ENCODE assay signal across 27 cellular contexts in genomic region chr12:48932878-48933277, GRCh38. TPM values are rescaled to one million over a fixed set of nuclear protein-coding genes. Genes with fewer than 3 reads are reported as not detected.
A peak's percentile ranks its signal among the peaks of the same experiment; 100 is the strongest.
DNase-seq lines count a peak whose midpoint lies in the region; ATAC-seq and TF ChIP-seq lines count a peak whose summit lies in the region.
"Had no signal": no experiment of that assay in that cellular context is flagged by ENCODE, and none has a peak within 500 bp of the region (broad histone marks: within the 10 kb centered on the region; RNA-seq: fewer than 3 reads in every experiment).

No MANE protein-coding gene starts in this region.

- H3K36me3 Mint-ChIP-seq in activated naive CD4-positive, alpha-beta T cell treated with anti-CD3 and anti-CD28 coated beads, Interleukin-2, amount 50 U/mL, for 24 hours = peaks cover 6% of the 10 kb centered on the region
- peaks cover 12% of the 10 kb centered on the region for H3K36me3 Mint-ChIP-seq in activated naive CD4-positive, alpha-beta T cell treated with anti-CD3 and anti-CD28 coated beads for 36 hours (ENCODE audit: low read depth)
- H3K36me3 Mint-ChIP-seq in activated CD4-positive, alpha-beta memory T cell treated with anti-CD3 and anti-CD28 coated beads for 36 hours = peaks cover 26% of the 10 kb centered on the region
- peaks cover 48% of the 10 kb centered on the region for H3K36me3 Mint-ChIP-seq in endothelial cell (ENCODE audit: low read depth, unreplicated experiment)

- POLR2A ChIA-PET in activated CD4-positive, alpha-beta memory T cell treated with anti-CD3 and anti-CD28 coated beads for 36 hours (lab: Charles Lee) = interaction anchor here (1.1 to 1.6 kb wide), 2 partner anchors 9 to 80 kb away, joined by 3 to 8 read pairs; partner anchors contain the start of gene FKBP11

- peak overlapping the region; percentile 49 for H3K4me3 Mint-ChIP-seq in activated naive CD4-positive, alpha-beta T cell treated with anti-CD3 and anti-CD28 coated beads, Interleukin-2, amount 50 U/mL, for 24 hours
- H3K4me3 Mint-ChIP-seq in activated naive CD4-positive, alpha-beta T cell treated with anti-CD3 and anti-CD28 coated beads for 36 hours = no peak overlapping the region
- H3K4me3 Mint-ChIP-seq in activated CD4-positive, alpha-beta memory T cell treated with anti-CD3 and anti-CD28 coated beads for 36 hours = no peak overlapping the region
- H3K4me3 Mint-ChIP-seq in endothelial cell (ENCODE audit: unreplicated experiment) = no peak overlapping the region
- H3K4me3 Mint-ChIP-seq: CD14-positive monocyte, memory B cell had no signal

- no peaks in the 10 kb centered on the region for H3K27me3 ChIP-seq in upper lobe of right lung
- H3K27me3 ChIP-seq in dorsolateral prefrontal cortex = no peaks in the 10 kb centered on the region
- H3K27me3 ChIP-seq: esophagus muscularis mucosa, SJCRH30 had no signal

- DNase-seq in activated naive CD4-positive, alpha-beta T cell treated with anti-CD3 and anti-CD28 coated beads for 36 hours = no peak
- peak; percentile 26 for DNase-seq in activated CD4-positive, alpha-beta memory T cell treated with anti-CD3 and anti-CD28 coated beads for 36 hours
- DNase-seq in endothelial cell (ENCODE audit: low spot score) = no peak
- no peak for DNase-seq in upper lobe of right lung
- no peak for DNase-seq in dorsolateral prefrontal cortex
- DNase-seq: activated CD4-positive, CD25-positive, alpha-beta regulatory T cell treated with anti-CD3 and anti-CD28 coated beads, Interleukin-2, amount 50 U/mL, for 72 hours; DMS153; effector CD8-positive, alpha-beta T cell; IMR-90; left colon; NCI-H2029 treated with DMSO at 0.1 percent for 48 hours; NCI-H2227 treated with DMSO at 0.1 percent for 48 hours; NCI-H69; occipital lobe; SJCRH30 had no signal

- no peak for TF ChIP-seq CTCF in endothelial cell (IDR thresholded peaks at IDR 0.05; ENCODE audit: unreplicated experiment)
- TF ChIP-seq CTCF in upper lobe of right lung (IDR thresholded peaks at IDR 0.05) = no peak
- TF ChIP-seq CTCF in dorsolateral prefrontal cortex (IDR thresholded peaks at IDR 0.05 in 54 of 56, conservative IDR thresholded peaks at IDR 0.05 in 2 of 56; ENCODE audit: low read depth in 1 of 56, partially characterized antibody in 56 of 56) = no peak

- CTCF ChIA-PET in activated naive CD4-positive, alpha-beta T cell treated with anti-CD3 and anti-CD28 coated beads for 36 hours (lab: Charles Lee) = interaction anchor here (0.6 to 5.1 kb wide), 7 partner anchors 7 to 82 kb away, joined by 3 to 35 read pairs (median 4); partner anchors contain the start of gene FKBP11
- CTCF ChIA-PET in activated CD4-positive, alpha-beta memory T cell treated with anti-CD3 and anti-CD28 coated beads for 36 hours (lab: Charles Lee) = interaction anchor here (0.5 to 7.0 kb wide), 11 partner anchors 9 to 81 kb away, joined by 3 to 44 read pairs (median 8); partner anchors contain the start of genes DDX23 and WNT1

- H3K4me1 Mint-ChIP-seq in activated naive CD4-positive, alpha-beta T cell treated with anti-CD3 and anti-CD28 coated beads, Interleukin-2, amount 50 U/mL, for 24 hours = peaks cover 30% of the 10 kb centered on the region
- H3K4me1 Mint-ChIP-seq in activated naive CD4-positive, alpha-beta T cell treated with anti-CD3 and anti-CD28 coated beads for 36 hours (ENCODE audit: low read depth) = peaks cover 10% of the 10 kb centered on the region
- H3K4me1 Mint-ChIP-seq in activated CD4-positive, alpha-beta memory T cell treated with anti-CD3 and anti-CD28 coated beads for 36 hours (ENCODE audit: low read depth) = peaks cover 25% of the 10 kb centered on the region
- peaks cover 16% of the 10 kb centered on the region for H3K4me1 Mint-ChIP-seq in endothelial cell (ENCODE audit: unreplicated experiment)
- H3K4me1 Mint-ChIP-seq: CD14-positive monocyte had no signal

- ATAC-seq in upper lobe of right lung (no peak), HG03442 (IDR thresholded peaks at IDR 0.05; ENCODE audit: unreplicated experiment) (no peak)
- ATAC-seq: left colon had no signal

- peaks cover 63% of the 10 kb centered on the region for H3K36me3 ChIP-seq in upper lobe of right lung

- H3K4me1 ChIP-seq in upper lobe of right lung = no peaks in the 10 kb centered on the region
- H3K4me1 ChIP-seq: esophagus muscularis mucosa, SJCRH30 had no signal

- no peak overlapping the region for H3K27ac Mint-ChIP-seq in activated naive CD4-positive, alpha-beta T cell treated with anti-CD3 and anti-CD28 coated beads, Interleukin-2, amount 50 U/mL, for 24 hours
- H3K27ac Mint-ChIP-seq in activated naive CD4-positive, alpha-beta T cell treated with anti-CD3 and anti-CD28 coated beads for 36 hours = no peak overlapping the region
- H3K27ac Mint-ChIP-seq in activated CD4-positive, alpha-beta memory T cell treated with anti-CD3 and anti-CD28 coated beads for 36 hours = peak overlapping the region; percentile 76
- peak overlapping the region; percentile 22 for H3K27ac Mint-ChIP-seq in endothelial cell (ENCODE audit: unreplicated experiment)
- H3K27ac Mint-ChIP-seq: memory B cell had no signal

- H3K9me3 Mint-ChIP-seq in activated naive CD4-positive, alpha-beta T cell treated with anti-CD3 and anti-CD28 coated beads, Interleukin-2, amount 50 U/mL, for 24 hours = no peaks in the 10 kb centered on the region
- no peaks in the 10 kb centered on the region for H3K9me3 Mint-ChIP-seq in activated naive CD4-positive, alpha-beta T cell treated with anti-CD3 and anti-CD28 coated beads for 36 hours
- H3K9me3 Mint-ChIP-seq in activated CD4-positive, alpha-beta memory T cell treated with anti-CD3 and anti-CD28 coated beads for 36 hours = no peaks in the 10 kb centered on the region
- H3K9me3 Mint-ChIP-seq in endothelial cell (ENCODE audit: unreplicated experiment) = no peaks in the 10 kb centered on the region
- H3K9me3 Mint-ChIP-seq: memory B cell had no signal

- intact Hi-C loops in activated naive CD4-positive, alpha-beta T cell treated with anti-CD3 and anti-CD28 coated beads for 36 hours (cut with micrococcal nuclease) = no loop called here
- intact Hi-C loops in activated CD4-positive, alpha-beta memory T cell treated with anti-CD3 and anti-CD28 coated beads for 36 hours (cut with micrococcal nuclease) = no loop called here
- intact Hi-C loops in upper lobe of right lung (cut with DNase I) (no loop called here), dorsolateral prefrontal cortex (cut with DNase I) (no loop called here)

- H3K9me3 ChIP-seq in upper lobe of right lung = no peaks in the 10 kb centered on the region
- H3K9me3 ChIP-seq: esophagus muscularis mucosa, SJCRH30, thoracic aorta had no signal

- H3K27ac ChIP-seq in upper lobe of right lung (peak overlapping the region; percentile 9), dorsolateral prefrontal cortex (no peak overlapping the region)
- H3K27ac ChIP-seq: esophagus muscularis mucosa, SJCRH30, thoracic aorta had no signal

- H3K4me3 ChIP-seq in upper lobe of right lung (no peak overlapping the region), dorsolateral prefrontal cortex (no peak overlapping the region)
- H3K4me3 ChIP-seq: esophagus muscularis mucosa, SJCRH30, smooth muscle cell, thoracic aorta had no signal

- no peaks in the 10 kb centered on the region for H3K27me3 Mint-ChIP-seq in activated naive CD4-positive, alpha-beta T cell treated with anti-CD3 and anti-CD28 coated beads, Interleukin-2, amount 50 U/mL, for 24 hours
- no peaks in the 10 kb centered on the region for H3K27me3 Mint-ChIP-seq in activated naive CD4-positive, alpha-beta T cell treated with anti-CD3 and anti-CD28 coated beads for 36 hours (ENCODE audit: low read depth)
- no peaks in the 10 kb centered on the region for H3K27me3 Mint-ChIP-seq in activated CD4-positive, alpha-beta memory T cell treated with anti-CD3 and anti-CD28 coated beads for 36 hours
- H3K27me3 Mint-ChIP-seq in endothelial cell (ENCODE audit: unreplicated experiment) = peaks cover 8% of the 10 kb centered on the region
- H3K27me3 Mint-ChIP-seq: memory B cell had no signal

RNA-seq across cellular contexts. Expression of gene FKBP11, which starts 7.6 kb away (rescaled TPM):
- 10 to 100 TPM; 49.6 to 59.8 TPM for total RNA-seq in activated naive CD4-positive, alpha-beta T cell treated with anti-CD3 and anti-CD28 coated beads for 36 hours
- 10 to 100 TPM; 82.0 to 89.0 TPM for total RNA-seq in activated CD4-positive, alpha-beta memory T cell treated with anti-CD3 and anti-CD28 coated beads for 36 hours
- total RNA-seq in endothelial cell (ENCODE audit: unreplicated experiment) (16.0 TPM), upper lobe of right lung (19.5 TPM), dorsolateral prefrontal cortex (10 to 100 TPM; 12.6 to 42.0 (median 28.8) TPM)

RNA-seq across cellular contexts. Expression of gene ARF3, which starts 24.4 kb away (rescaled TPM):
- total RNA-seq in activated naive CD4-positive, alpha-beta T cell treated with anti-CD3 and anti-CD28 coated beads for 36 hours = 10 to 100 TPM; 84.4 to 87.3 TPM
- total RNA-seq in activated CD4-positive, alpha-beta memory T cell treated with anti-CD3 and anti-CD28 coated beads for 36 hours = 100 to 1,000 TPM; 110 to 121 TPM
- 307 TPM for total RNA-seq in endothelial cell (ENCODE audit: unreplicated experiment)
- total RNA-seq in upper lobe of right lung = 146 TPM
- total RNA-seq in dorsolateral prefrontal cortex = 100 to 1,000 TPM; 265 to 726 (median 526) TPM

RNA-seq across cellular contexts. Expression of gene WNT10B, which starts 38.7 kb away (rescaled TPM):
- total RNA-seq in activated naive CD4-positive, alpha-beta T cell treated with anti-CD3 and anti-CD28 coated beads for 36 hours = not detected
- total RNA-seq in activated CD4-positive, alpha-beta memory T cell treated with anti-CD3 and anti-CD28 coated beads for 36 hours = under 1 TPM; 0.10 to 0.21 TPM
- total RNA-seq in endothelial cell (ENCODE audit: unreplicated experiment) (0.33 TPM), upper lobe of right lung (1.2 TPM), dorsolateral prefrontal cortex (10 to 100 TPM in 117 of 120 experiments, 1 to 10 TPM in 3; 4.9 to 30.8 (median 18.4) TPM)

RNA-seq across cellular contexts. Expression of gene WNT1, which starts 45.2 kb away (rescaled TPM):
- not detected for total RNA-seq in activated naive CD4-positive, alpha-beta T cell treated with anti-CD3 and anti-CD28 coated beads for 36 hours
- total RNA-seq in activated CD4-positive, alpha-beta memory T cell treated with anti-CD3 and anti-CD28 coated beads for 36 hours = not detected
- total RNA-seq in endothelial cell (ENCODE audit: unreplicated experiment) (not detected), upper lobe of right lung (not detected), dorsolateral prefrontal cortex (under 1 TPM in 6 of 120 experiments, not detected in 114; 0.43 to 0.67 (median 0.55) TPM)
- total RNA-seq: chondrocyte, esophagus muscularis mucosa, frontal cortex, IMR-90, left colon, M059J, myocyte, occipital lobe, renal cortical epithelial cell, SJCRH30, smooth muscle cell had no signal

Comparison
In these comparisons a context has a peak if more than half of its experiments do, and no peak if none do; other contexts are left out.
1. H3K27ac Mint-ChIP-seq: peak in activated CD4-positive, alpha-beta memory T cell treated with anti-CD3 and anti-CD28 coated beads for 36 hours (single experiment) and endothelial cell (single experiment); none in activated naive CD4-positive, alpha-beta T cell treated with anti-CD3 and anti-CD28 coated beads, Interleukin-2, amount 50 U/mL, for 24 hours (single experiment) and activated naive CD4-positive, alpha-beta T cell treated with anti-CD3 and anti-CD28 coated beads for 36 hours (single experiment).